ENCODE assay signal across 23 cellular contexts in the genomic region with DNA sequence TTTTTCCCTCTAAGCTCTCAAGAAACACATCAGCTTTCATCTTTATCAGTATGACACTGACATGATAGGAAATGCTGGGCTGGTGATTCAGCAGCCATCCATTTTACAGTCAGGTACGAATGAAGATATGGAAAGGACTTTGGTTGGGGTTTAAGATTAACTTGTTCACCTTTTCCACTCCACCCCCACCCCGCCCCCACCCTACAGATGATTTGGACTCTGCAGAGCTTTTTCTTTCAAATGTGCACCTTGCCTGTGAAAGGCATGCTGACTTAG.
DNase-seq lines count a peak whose midpoint lies in the region; FAIRE-seq and TF ChIP-seq lines count a peak whose summit lies in the region.
"Had no signal": no experiment of that assay in that cellular context is flagged by ENCODE, and none has a peak within 500 bp of the region (broad histone marks: within the 10 kb centered on the region; RNA-seq: fewer than 3 reads in every experiment).

No MANE protein-coding gene starts in this region.

- H3K4me1 ChIP-seq in HUES64 (ENCODE audit: insufficient read depth, low read length) (0 out of 2 replicates have a peak, but pooled peaks cover 6% of the 10 kb centered on the region), endodermal cell (ENCODE audit: control insufficient read depth, insufficient read depth, low read length) (no peaks in the 10 kb centered on the region)
- H3K4me1 ChIP-seq: HAP-1, spleen had no signal

- H3K27ac Mint-ChIP-seq in endodermal cell, result no peak overlapping the region
- peak overlapping the region; percentile 84 for H3K27ac Mint-ChIP-seq in mesothelial cell of epicardium
- H3K27ac Mint-ChIP-seq: activated CD8-positive, alpha-beta memory T cell treated with anti-CD3 and anti-CD28 coated beads, Interleukin-2, amount 10 ng/mL, durations not matched to agents 7 days and 5 days; activated naive CD8-positive, alpha-beta T cell treated with anti-CD3 and anti-CD28 coated beads, Interleukin-2, amount 50 U/mL, for 24 hours; activated T-helper 17 cell treated with anti-CD3 and anti-CD28 coated beads, Interleukin-2, amount 50 U/mL, for 72 hours had no signal

- DNase-seq in G401 (ENCODE audit: low spot score) (peak; percentile 34), endodermal cell (no peak), mesothelial cell of epicardium (ENCODE audit: low spot score in 2 of 2, unreplicated experiment in 2 of 2) (no peak), D721Med (ENCODE audit: insufficient read length, low spot score) (no peak), NCI-H69 (lab: John Stamatoyannopoulos, UW) (no peak), posterior cingulate gyrus (no peak)
- DNase-seq in effector CD8-positive, alpha-beta T cell (lab: John Stamatoyannopoulos, UW), result no peak
- DNase-seq: activated CD4-positive, CD25-positive, alpha-beta regulatory T cell; activated CD8-positive, alpha-beta memory T cell treated with anti-CD3 and anti-CD28 coated beads, Interleukin-2, amount 10 ng/mL, durations not matched to agents 7 days and 5 days; activated naive CD8-positive, alpha-beta T cell treated with anti-CD3 and anti-CD28 coated beads, Interleukin-2, amount 50 U/mL, for 24 hours; AML-193; Karpas-422; left cardiac atrium; NCI-H1048; NCI-H446 treated with DMSO at 0.1 percent for 48 hours; NK-92 treated with Interleukin-12 subunit alpha and Interleukin-12 subunit beta, amount 100 ng/mL, for 24 hours; spleen; stimulated activated CD8-positive, alpha-beta memory T cell treated with anti-CD3 and anti-CD28 coated beads, Interleukin-4, amount 100 ng/mL, for 48 hours had no signal

- H3K36me3 Mint-ChIP-seq in endodermal cell (ENCODE audit: low read depth), result peaks cover 4% of the 10 kb centered on the region
- peaks cover 6% of the 10 kb centered on the region for H3K36me3 Mint-ChIP-seq in mesothelial cell of epicardium
- H3K36me3 Mint-ChIP-seq: activated CD8-positive, alpha-beta memory T cell treated with anti-CD3 and anti-CD28 coated beads, Interleukin-2, amount 10 ng/mL, durations not matched to agents 7 days and 5 days had no signal

- no peak for FAIRE-seq in D721Med (lab: Jason Lieb, UNC)
- FAIRE-seq: frontal cortex had no signal

- in situ Hi-C loops in G401 (cut with HindIII; ENCODE audit: low sequenced_read_pairs), result no loop called here

- H3K4me3 Mint-ChIP-seq in endodermal cell (no peak overlapping the region), mesothelial cell of epicardium (no peak overlapping the region)
- H3K4me3 Mint-ChIP-seq: activated CD8-positive, alpha-beta memory T cell treated with anti-CD3 and anti-CD28 coated beads, Interleukin-2, amount 10 ng/mL, durations not matched to agents 7 days and 5 days; activated naive CD8-positive, alpha-beta T cell treated with anti-CD3 and anti-CD28 coated beads, Interleukin-2, amount 50 U/mL, for 24 hours; activated T-helper 17 cell treated with anti-CD3 and anti-CD28 coated beads, Interleukin-2, amount 50 U/mL, for 72 hours had no signal

- H3K9me3 ChIP-seq in HUES64 (ENCODE audit: insufficient read depth, low read depth, low read length) (no peaks in the 10 kb centered on the region), endodermal cell (ENCODE audit: control insufficient read depth, low read length) (no peaks in the 10 kb centered on the region)
- H3K9me3 ChIP-seq: HAP-1, spleen had no signal

- H3K27me3 Mint-ChIP-seq in endodermal cell (ENCODE audit: insufficient read depth) (no peaks in the 10 kb centered on the region), mesothelial cell of epicardium (ENCODE audit: low read depth) (no peaks in the 10 kb centered on the region)
- H3K27me3 Mint-ChIP-seq: activated CD8-positive, alpha-beta memory T cell treated with anti-CD3 and anti-CD28 coated beads, Interleukin-2, amount 10 ng/mL, durations not matched to agents 7 days and 5 days; activated naive CD8-positive, alpha-beta T cell treated with anti-CD3 and anti-CD28 coated beads, Interleukin-2, amount 50 U/mL, for 24 hours; activated T-helper 17 cell treated with anti-CD3 and anti-CD28 coated beads, Interleukin-2, amount 50 U/mL, for 72 hours had no signal

- TF ChIP-seq CTCF in endodermal cell (conservative IDR thresholded peaks at IDR 0.05), result no peak
- TF ChIP-seq CTCF in mesothelial cell of epicardium (IDR thresholded peaks at IDR 0.05; ENCODE audit: unreplicated experiment), result no peak
- TF ChIP-seq CTCF in D721Med (IDR thresholded peaks at IDR 0.05; ENCODE audit: insufficient read depth, missing control alignments), result no peak

- H3K27me3 ChIP-seq in HUES64 (ENCODE audit: insufficient read depth, low read length), result no peaks in the 10 kb centered on the region
- no peaks in the 10 kb centered on the region for H3K27me3 ChIP-seq in endodermal cell (ENCODE audit: control insufficient read depth, insufficient read depth, low read length, poor library complexity, severe bottlenecking)
- H3K27me3 ChIP-seq: cardiac muscle cell, spleen had no signal

- H3K27ac ChIP-seq in HUES64 (ENCODE audit: low read depth, low read length) (peak overlapping the region; percentile 87; the same call in 1 of the 2 replicates), endodermal cell (ENCODE audit: low read depth, low read length) (peak overlapping the region; percentile 97)
- H3K27ac ChIP-seq: spleen had no signal

- H3K9ac ChIP-seq in HUES64 (ENCODE audit: low read depth, low read length) (no peak overlapping the region), endodermal cell (ENCODE audit: extremely low read depth, low read length, poor library complexity, severe bottlenecking) (no peak overlapping the region)

- no CpG with 5 or more reads among the region's 2 CpGs for WGBS in HUES64
- WGBS in endodermal cell (ENCODE audit: insufficient coverage in 1 of 2, insufficient read length in 1 of 2), 2 experiments, result no CpG with 5 or more reads among the region's 2 CpGs

- H3K36me3 ChIP-seq in HUES64 (ENCODE audit: insufficient read depth, low read length) (no peaks in the 10 kb centered on the region), endodermal cell (ENCODE audit: control insufficient read depth, insufficient read depth, low read length) (no peaks in the 10 kb centered on the region)
- H3K36me3 ChIP-seq: cardiac muscle cell, HAP-1, spleen had no signal

- H3K9me3 Mint-ChIP-seq in endodermal cell (peaks cover 41% of the 10 kb centered on the region), mesothelial cell of epicardium (peaks cover 24% of the 10 kb centered on the region)
- H3K9me3 Mint-ChIP-seq: activated naive CD8-positive, alpha-beta T cell treated with anti-CD3 and anti-CD28 coated beads, Interleukin-2, amount 50 U/mL, for 24 hours; activated T-helper 17 cell treated with anti-CD3 and anti-CD28 coated beads, Interleukin-2, amount 50 U/mL, for 72 hours had no signal

- no peaks in the 10 kb centered on the region for H3K4me1 Mint-ChIP-seq in endodermal cell
- peaks cover 19% of the 10 kb centered on the region for H3K4me1 Mint-ChIP-seq in mesothelial cell of epicardium
- H3K4me1 Mint-ChIP-seq: activated CD8-positive, alpha-beta memory T cell treated with anti-CD3 and anti-CD28 coated beads, Interleukin-2, amount 10 ng/mL, durations not matched to agents 7 days and 5 days; activated T-helper 17 cell treated with anti-CD3 and anti-CD28 coated beads, Interleukin-2, amount 50 U/mL, for 72 hours had no signal

- intact Hi-C loops in posterior cingulate gyrus (cut with DNase I), result loop anchor here (5.0 kb wide), 1 partner anchor 151 kb away; no protein-coding TSS in a partner anchor

- peak overlapping the region; percentile 57; the same call in 1 of the 2 replicates for H3K4me3 ChIP-seq in HUES64 (ENCODE audit: low read length)
- H3K4me3 ChIP-seq in endodermal cell (ENCODE audit: low read length), result peak overlapping the region; percentile 69
- H3K4me3 ChIP-seq: HAP-1, spleen had no signal
